8 cellular contexts compared by ENCODE assay signal in the genomic region with DNA sequence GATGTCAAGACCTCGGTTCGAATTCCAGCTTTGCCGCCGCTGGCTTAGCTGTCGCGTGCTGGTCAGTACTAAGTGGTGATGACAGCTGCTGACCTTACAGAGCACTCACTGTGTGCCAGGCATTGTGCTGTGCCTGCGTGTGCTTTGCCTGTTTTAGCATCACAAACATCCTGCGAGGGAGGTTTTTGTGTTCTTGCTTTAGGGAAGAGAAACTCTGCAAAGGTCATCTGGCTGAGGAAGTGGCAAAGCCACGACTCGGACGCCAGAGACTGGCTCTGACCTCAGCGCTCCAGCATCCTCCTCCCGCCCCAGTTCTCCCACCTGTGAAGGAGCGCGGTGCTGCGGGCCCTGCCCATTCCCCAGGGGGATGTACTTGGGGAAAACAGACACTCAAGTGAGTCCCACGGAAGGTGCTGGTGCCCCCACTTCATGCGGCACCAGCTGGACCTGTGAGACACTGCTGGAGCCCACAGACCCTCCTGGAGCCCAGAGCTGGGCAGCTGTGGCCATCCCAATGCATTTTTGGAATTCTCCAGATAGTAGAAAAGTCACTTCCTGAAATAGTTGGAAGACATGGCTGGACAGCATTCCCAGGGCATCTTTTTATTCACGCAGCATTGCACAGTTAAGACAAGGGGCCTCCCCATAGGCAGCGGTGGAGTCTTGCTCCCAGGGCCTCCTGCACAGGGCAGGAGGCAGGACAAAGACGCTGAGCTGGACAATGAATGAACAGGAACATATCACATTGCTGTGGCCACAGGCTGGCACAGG. TPM values are rescaled to one million over a fixed set of nuclear protein-coding genes. Genes with fewer than 3 reads are reported as not detected.
DNase-seq lines count a peak whose midpoint lies in the region; ATAC-seq and TF ChIP-seq lines count a peak whose summit lies in the region.

No MANE protein-coding gene starts in this region.

- H3K9me3 ChIP-seq in right atrium auricular region (no peaks in the 10 kb centered on the region), stomach (no peaks in the 10 kb centered on the region)

- peak overlapping the region; percentile 14 to 57 for H3K27ac ChIP-seq in right atrium auricular region
- peak overlapping the region; percentile 39 to 75 (median 69) for H3K27ac ChIP-seq in stomach

- H3K4me1 ChIP-seq in right atrium auricular region: peaks cover 0 to 42% of the 10 kb centered on the region in 2 donors
- peaks cover 26 to 82% (median 70%) of the 10 kb centered on the region in 4 donors for H3K4me1 ChIP-seq in stomach

- H3K27me3 ChIP-seq in right atrium auricular region: no peaks in the 10 kb centered on the region
- H3K27me3 ChIP-seq in stomach: no peaks in the 10 kb centered on the region

- TF ChIP-seq EP300 in stomach (IDR thresholded peaks at IDR 0.05): no peak

- H3K4me3 ChIP-seq in right atrium auricular region: no peak overlapping the region
- no peak overlapping the region for H3K4me3 ChIP-seq in stomach

- TF ChIP-seq POLR2A in stomach (IDR thresholded peaks at IDR 0.05): no peak

- ATAC-seq in GM18498 (IDR thresholded peaks at IDR 0.05; ENCODE audit: unreplicated experiment): peak; percentile 81
- peak; percentile 81 for ATAC-seq in HG02759 (IDR thresholded peaks at IDR 0.05; ENCODE audit: unreplicated experiment)

- DNase-seq in RPMI7951 (ENCODE audit: low read depth) (peak; percentile 61), right atrium auricular region (ENCODE audit: low spot score) (peak; percentile 71), stomach (peak; percentile 40), HT-29 (ENCODE audit: low spot score) (no peak), NCI-H1417 (lab: John Stamatoyannopoulos, UW) (no peak), KG1 (lab: John Stamatoyannopoulos, UW) (no peak)

- intact Hi-C loops in stomach (cut with DNase I; ENCODE audit: low total_unique reads): no loop called here

- TF ChIP-seq CTCF in right atrium auricular region (IDR thresholded peaks at IDR 0.05) (no peak), stomach (IDR thresholded peaks at IDR 0.05) (no peak)

- WGBS in stomach, 5 donors: 54 to 69% (median 64%) methylated on average over 16 to 21 of the region's 21 CpGs

- H3K36me3 ChIP-seq in right atrium auricular region: no peaks in the 10 kb centered on the region
- H3K36me3 ChIP-seq in stomach: no peaks in the 10 kb centered on the region

RNA-seq across cellular contexts. Expression of a gene that starts 20.0 kb away (rescaled TPM):
- 98.9 and 103 TPM in 2 replicates for total RNA-seq in RPMI7951 (2014; rRNA removed; shearing (Covaris generic))
- total RNA-seq in right atrium auricular region (100 to 1,000 TPM in 1 of 2 donors, 10 to 100 TPM in 1; 76.4 to 140 TPM), stomach (100 to 1,000 TPM in 3 of 5 donors, 10 to 100 TPM in 1, 1 to 10 TPM in 1; 2.6 to 329 (median 190) TPM)
- 10 to 100 TPM; 40.4 to 63.7 (median 57.9) TPM for polyA plus RNA-seq in stomach
- total RNA-seq in HT-29 (2014; rRNA removed; shearing (Covaris generic)): 45.1 and 46.1 TPM in 2 replicates

RNA-seq across cellular contexts. Expression of a gene that starts 46.9 kb away (rescaled TPM):
- total RNA-seq in RPMI7951 (2014; rRNA removed; shearing (Covaris generic)): not detected in 2 replicates
- total RNA-seq in right atrium auricular region: not detected
- not detected for total RNA-seq in stomach
- under 1 TPM in 2 of 3 donors, not detected in 1; 0.10 to 0.12 TPM for polyA plus RNA-seq in stomach
- total RNA-seq in HT-29 (2014; rRNA removed; shearing (Covaris generic)): not detected in 2 replicates

RNA-seq across cellular contexts. Expression of a gene that starts 49.8 kb away (rescaled TPM):
- 3.5 and 4.8 TPM in 2 replicates for total RNA-seq in RPMI7951 (2014; rRNA removed; shearing (Covaris generic))
- total RNA-seq in right atrium auricular region: not detected
- total RNA-seq in stomach: 1 to 10 TPM in 1 of 5 donors, not detected in 4; 2.9 TPM
- under 1 TPM; 0.18 to 0.46 (median 0.19) TPM for polyA plus RNA-seq in stomach
- not detected in 2 replicates for total RNA-seq in HT-29 (2014; rRNA removed; shearing (Covaris generic))

Comparison
In these comparisons a context has a peak if more than half of its experiments do, and no peak if none do; other contexts are left out.
1. DNase-seq: peak in RPMI7951 (single experiment), right atrium auricular region (single experiment) and stomach (single experiment); none in HT-29 (single experiment), NCI-H1417 (0 of 3) and KG1 (single experiment).